In genomic region chr2:218217366-218218309, GRCh38 we compare ENCODE assay signal across 1 cellular context.
TF ChIP-seq lines count a peak whose summit lies in the region.

No MANE protein-coding gene starts in this region.

TF ChIP-seq in HepG2, 621 proteins besides CTCF, POLR2A, EP300 and RAD21 (continued from another document and continues in another):
- TF ChIP-seq IKZF4 (CRISPR knock-in tag; IDR thresholded peaks at IDR 0.05; ENCODE audit: borderline replicate concordance, low read depth, not compliant biosample characterization) (no peak), SAP130 (CRISPR knock-in tag; IDR thresholded peaks at IDR 0.05; ENCODE audit: low read depth) (peak; percentile 34; the same call in 1 of the 2 replicates), RNF2 (conservative IDR thresholded peaks at IDR 0.05; ENCODE audit: low read depth) (no peak), NCOA1 (CRISPR knock-in tag; IDR thresholded peaks at IDR 0.05) (0 out of 2 replicates have a peak, but pooled peaks have one; percentile 58), ZNF749 (CRISPR knock-in tag; IDR thresholded peaks at IDR 0.05; ENCODE audit: borderline replicate concordance) (peak; percentile 34; the same call in 1 of the 2 replicates), TARDBP (CRISPR knock-in tag; IDR thresholded peaks at IDR 0.05) (peak; percentile 24; the same call in 1 of the 2 replicates), ZBTB25 (CRISPR knock-in tag; IDR thresholded peaks at IDR 0.05) (no peak), ZFY (CRISPR knock-in tag; IDR thresholded peaks at IDR 0.05) (0 out of 2 replicates have a peak, but pooled peaks have one; percentile 41), CSRNP1 (CRISPR knock-in tag; IDR thresholded peaks at IDR 0.05) (peak; percentile 48; the same call in 1 of the 2 replicates), AGO1 (IDR thresholded peaks at IDR 0.05; ENCODE audit: low read depth, low read length, poor library complexity, severe bottlenecking) (no peak), HIVEP1 (CRISPR knock-in tag; IDR thresholded peaks at IDR 0.05) (no peak), ZNF350 (CRISPR knock-in tag; IDR thresholded peaks at IDR 0.05; ENCODE audit: borderline replicate concordance, low read depth) (no peak), GPBP1L1 (CRISPR knock-in tag; IDR thresholded peaks at IDR 0.05) (no peak), HNF4G (IDR thresholded peaks at IDR 0.05; ENCODE audit: borderline replicate concordance, low read depth, low read length) (0 out of 2 replicates have a peak, but pooled peaks have one; percentile 10), HNF4G (CRISPR knock-in tag; IDR thresholded peaks at IDR 0.05; ENCODE audit: borderline replicate concordance, low read depth) (peak; percentile 47; the same call in 1 of the 2 replicates), KLF6 (CRISPR knock-in tag; IDR thresholded peaks at IDR 0.05) (peak; percentile 14; the same call in 1 of the 2 replicates), ZBTB14 (CRISPR knock-in tag; IDR thresholded peaks at IDR 0.05) (peak; percentile 58), NR2C2 (CRISPR knock-in tag; IDR thresholded peaks at IDR 0.05; ENCODE audit: borderline replicate concordance) (0 out of 2 replicates have a peak, but pooled peaks have one; percentile 0), HMG20B (CRISPR knock-in tag; conservative IDR thresholded peaks at IDR 0.05) (no peak), TEAD2 (CRISPR knock-in tag; IDR thresholded peaks at IDR 0.05) (no peak), TBL1XR1 (IDR thresholded peaks at IDR 0.05; ENCODE audit: borderline replicate concordance, low read length, partially characterized antibody) (no peak), ZNF781 (CRISPR knock-in tag; IDR thresholded peaks at IDR 0.05; ENCODE audit: borderline replicate concordance, not compliant biosample characterization) (peak; percentile 58), TMF1 (CRISPR knock-in tag; IDR thresholded peaks at IDR 0.05; ENCODE audit: low read depth) (no peak), ZNF792 (CRISPR knock-in tag; IDR thresholded peaks at IDR 0.05) (no peak), ZMAT5 (CRISPR knock-in tag; IDR thresholded peaks at IDR 0.05; ENCODE audit: borderline replicate concordance, low read depth) (no peak), HDAC2 (CRISPR knock-in tag; IDR thresholded peaks at IDR 0.05) (no peak), SRSF4 (IDR thresholded peaks at IDR 0.05; ENCODE audit: low read depth, low read length, poor library complexity, severe bottlenecking) (no peak), ZNF660 (CRISPR knock-in tag; IDR thresholded peaks at IDR 0.05; ENCODE audit: borderline replicate concordance, low read depth) (no peak), AKNA (CRISPR knock-in tag; IDR thresholded peaks at IDR 0.05; ENCODE audit: borderline replicate concordance) (no peak), ZNF30 (CRISPR knock-in tag; IDR thresholded peaks at IDR 0.05) (no peak), CAMTA2 (CRISPR knock-in tag; IDR thresholded peaks at IDR 0.05; ENCODE audit: borderline replicate concordance) (no peak), SMARCE1 (IDR thresholded peaks at IDR 0.05; ENCODE audit: borderline replicate concordance) (no peak), ELF4 (CRISPR knock-in tag; IDR thresholded peaks at IDR 0.05; ENCODE audit: borderline replicate concordance) (peak; percentile 60; the same call in 1 of the 2 replicates), ZNF83 (CRISPR knock-in tag; IDR thresholded peaks at IDR 0.05; ENCODE audit: borderline replicate concordance) (peak; percentile 22; the same call in 1 of the 2 replicates), IKZF5 (CRISPR knock-in tag; IDR thresholded peaks at IDR 0.05) (0 out of 2 replicates have a peak, but pooled peaks have one; percentile 6), MAX (IDR thresholded peaks at IDR 0.05) (peak; percentile 54), ZNF772 (CRISPR knock-in tag; IDR thresholded peaks at IDR 0.05) (peak; percentile 57; the same call in 1 of the 2 replicates), HBP1 (CRISPR knock-in tag; IDR thresholded peaks at IDR 0.05; ENCODE audit: low read depth) (0 out of 2 replicates have a peak, but pooled peaks have one; percentile 46), CBFB (CRISPR knock-in tag; IDR thresholded peaks at IDR 0.05) (no peak), SRY (CRISPR knock-in tag; IDR thresholded peaks at IDR 0.05) (peak; percentile 36; the same call in 1 of the 2 replicates), ZNF18 (CRISPR knock-in tag; IDR thresholded peaks at IDR 0.05; ENCODE audit: insufficient replicate concordance) (no peak), ISL2 (CRISPR knock-in tag; IDR thresholded peaks at IDR 0.05) (no peak), TEAD3 (CRISPR knock-in tag; optimal IDR thresholded peaks at IDR 0.05; ENCODE audit: borderline replicate concordance) (no peak), ZSCAN9 (CRISPR knock-in tag; IDR thresholded peaks at IDR 0.05; ENCODE audit: borderline replicate concordance) (no peak), GZF1 (CRISPR knock-in tag; IDR thresholded peaks at IDR 0.05) (0 out of 2 replicates have a peak, but pooled peaks have one; percentile 36), ZNF7 (CRISPR knock-in tag; IDR thresholded peaks at IDR 0.05) (no peak), RBM39 (IDR thresholded peaks at IDR 0.05; ENCODE audit: low read depth, low read length, poor library complexity, severe bottlenecking) (peak; percentile 63), SNAPC5 (CRISPR knock-in tag; IDR thresholded peaks at IDR 0.05; ENCODE audit: borderline replicate concordance) (0 out of 2 replicates have a peak, but pooled peaks have one; percentile 55), KMT2A (CRISPR knock-in tag; IDR thresholded peaks at IDR 0.05) (peak; percentile 25; the same call in 1 of the 2 replicates), TSC22D2 (CRISPR knock-in tag; IDR thresholded peaks at IDR 0.05; ENCODE audit: borderline replicate concordance) (no peak), ZNF577 (CRISPR knock-in tag; IDR thresholded peaks at IDR 0.05; ENCODE audit: borderline replicate concordance, low read depth) (no peak), ZNF235 (CRISPR knock-in tag; IDR thresholded peaks at IDR 0.05; ENCODE audit: borderline replicate concordance) (0 out of 2 replicates have a peak, but pooled peaks have one; percentile 7), PHB2 (IDR thresholded peaks at IDR 0.05; ENCODE audit: partially characterized antibody) (no peak), ZNF446 (CRISPR knock-in tag; IDR thresholded peaks at IDR 0.05) (no peak)
